ENCODE assay signal across 1 cellular context in the genomic region with DNA sequence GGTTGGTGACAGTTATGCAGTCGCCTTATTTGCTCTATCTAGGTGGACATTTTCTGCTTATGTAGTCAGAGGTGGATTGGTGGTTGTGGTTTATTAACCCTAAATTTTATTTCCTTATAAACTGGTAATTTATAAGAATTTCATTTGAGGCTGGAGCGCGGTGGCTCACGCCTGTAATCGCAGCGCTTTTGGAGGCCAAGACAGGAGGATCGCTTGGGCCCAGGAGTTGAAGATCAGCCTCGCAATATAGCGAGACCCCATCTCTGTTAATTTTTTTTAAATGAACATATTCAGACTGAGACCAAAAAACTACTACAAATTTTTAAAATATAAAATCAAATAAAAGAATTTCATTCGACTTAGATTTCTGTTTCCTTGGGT.
TF ChIP-seq lines count a peak whose summit lies in the region.

No MANE protein-coding gene starts in this region.

TF ChIP-seq in GM23338, 12 proteins besides CTCF, POLR2A, EP300 and RAD21 (continued from another document):
- TF ChIP-seq, protein P1, sequence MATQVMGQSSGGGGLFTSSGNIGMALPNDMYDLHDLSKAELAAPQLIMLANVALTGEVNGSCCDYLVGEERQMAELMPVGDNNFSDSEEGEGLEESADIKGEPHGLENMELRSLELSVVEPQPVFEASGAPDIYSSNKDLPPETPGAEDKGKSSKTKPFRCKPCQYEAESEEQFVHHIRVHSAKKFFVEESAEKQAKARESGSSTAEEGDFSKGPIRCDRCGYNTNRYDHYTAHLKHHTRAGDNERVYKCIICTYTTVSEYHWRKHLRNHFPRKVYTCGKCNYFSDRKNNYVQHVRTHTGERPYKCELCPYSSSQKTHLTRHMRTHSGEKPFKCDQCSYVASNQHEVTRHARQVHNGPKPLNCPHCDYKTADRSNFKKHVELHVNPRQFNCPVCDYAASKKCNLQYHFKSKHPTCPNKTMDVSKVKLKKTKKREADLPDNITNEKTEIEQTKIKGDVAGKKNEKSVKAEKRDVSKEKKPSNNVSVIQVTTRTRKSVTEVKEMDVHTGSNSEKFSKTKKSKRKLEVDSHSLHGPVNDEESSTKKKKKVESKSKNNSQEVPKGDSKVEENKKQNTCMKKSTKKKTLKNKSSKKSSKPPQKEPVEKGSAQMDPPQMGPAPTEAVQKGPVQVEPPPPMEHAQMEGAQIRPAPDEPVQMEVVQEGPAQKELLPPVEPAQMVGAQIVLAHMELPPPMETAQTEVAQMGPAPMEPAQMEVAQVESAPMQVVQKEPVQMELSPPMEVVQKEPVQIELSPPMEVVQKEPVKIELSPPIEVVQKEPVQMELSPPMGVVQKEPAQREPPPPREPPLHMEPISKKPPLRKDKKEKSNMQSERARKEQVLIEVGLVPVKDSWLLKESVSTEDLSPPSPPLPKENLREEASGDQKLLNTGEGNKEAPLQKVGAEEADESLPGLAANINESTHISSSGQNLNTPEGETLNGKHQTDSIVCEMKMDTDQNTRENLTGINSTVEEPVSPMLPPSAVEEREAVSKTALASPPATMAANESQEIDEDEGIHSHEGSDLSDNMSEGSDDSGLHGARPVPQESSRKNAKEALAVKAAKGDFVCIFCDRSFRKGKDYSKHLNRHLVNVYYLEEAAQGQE (IDR thresholded peaks at IDR 0.05; ENCODE audit: unreplicated experiment), result no peak
- no peak for TF ChIP-seq EZH2 (IDR thresholded peaks at IDR 0.05; ENCODE audit: low read depth, unreplicated experiment)
- TF ChIP-seq CREB1 (CRISPR knock-in tag; IDR thresholded peaks at IDR 0.05; ENCODE audit: low read depth), result no peak
- TF ChIP-seq, protein P2, sequence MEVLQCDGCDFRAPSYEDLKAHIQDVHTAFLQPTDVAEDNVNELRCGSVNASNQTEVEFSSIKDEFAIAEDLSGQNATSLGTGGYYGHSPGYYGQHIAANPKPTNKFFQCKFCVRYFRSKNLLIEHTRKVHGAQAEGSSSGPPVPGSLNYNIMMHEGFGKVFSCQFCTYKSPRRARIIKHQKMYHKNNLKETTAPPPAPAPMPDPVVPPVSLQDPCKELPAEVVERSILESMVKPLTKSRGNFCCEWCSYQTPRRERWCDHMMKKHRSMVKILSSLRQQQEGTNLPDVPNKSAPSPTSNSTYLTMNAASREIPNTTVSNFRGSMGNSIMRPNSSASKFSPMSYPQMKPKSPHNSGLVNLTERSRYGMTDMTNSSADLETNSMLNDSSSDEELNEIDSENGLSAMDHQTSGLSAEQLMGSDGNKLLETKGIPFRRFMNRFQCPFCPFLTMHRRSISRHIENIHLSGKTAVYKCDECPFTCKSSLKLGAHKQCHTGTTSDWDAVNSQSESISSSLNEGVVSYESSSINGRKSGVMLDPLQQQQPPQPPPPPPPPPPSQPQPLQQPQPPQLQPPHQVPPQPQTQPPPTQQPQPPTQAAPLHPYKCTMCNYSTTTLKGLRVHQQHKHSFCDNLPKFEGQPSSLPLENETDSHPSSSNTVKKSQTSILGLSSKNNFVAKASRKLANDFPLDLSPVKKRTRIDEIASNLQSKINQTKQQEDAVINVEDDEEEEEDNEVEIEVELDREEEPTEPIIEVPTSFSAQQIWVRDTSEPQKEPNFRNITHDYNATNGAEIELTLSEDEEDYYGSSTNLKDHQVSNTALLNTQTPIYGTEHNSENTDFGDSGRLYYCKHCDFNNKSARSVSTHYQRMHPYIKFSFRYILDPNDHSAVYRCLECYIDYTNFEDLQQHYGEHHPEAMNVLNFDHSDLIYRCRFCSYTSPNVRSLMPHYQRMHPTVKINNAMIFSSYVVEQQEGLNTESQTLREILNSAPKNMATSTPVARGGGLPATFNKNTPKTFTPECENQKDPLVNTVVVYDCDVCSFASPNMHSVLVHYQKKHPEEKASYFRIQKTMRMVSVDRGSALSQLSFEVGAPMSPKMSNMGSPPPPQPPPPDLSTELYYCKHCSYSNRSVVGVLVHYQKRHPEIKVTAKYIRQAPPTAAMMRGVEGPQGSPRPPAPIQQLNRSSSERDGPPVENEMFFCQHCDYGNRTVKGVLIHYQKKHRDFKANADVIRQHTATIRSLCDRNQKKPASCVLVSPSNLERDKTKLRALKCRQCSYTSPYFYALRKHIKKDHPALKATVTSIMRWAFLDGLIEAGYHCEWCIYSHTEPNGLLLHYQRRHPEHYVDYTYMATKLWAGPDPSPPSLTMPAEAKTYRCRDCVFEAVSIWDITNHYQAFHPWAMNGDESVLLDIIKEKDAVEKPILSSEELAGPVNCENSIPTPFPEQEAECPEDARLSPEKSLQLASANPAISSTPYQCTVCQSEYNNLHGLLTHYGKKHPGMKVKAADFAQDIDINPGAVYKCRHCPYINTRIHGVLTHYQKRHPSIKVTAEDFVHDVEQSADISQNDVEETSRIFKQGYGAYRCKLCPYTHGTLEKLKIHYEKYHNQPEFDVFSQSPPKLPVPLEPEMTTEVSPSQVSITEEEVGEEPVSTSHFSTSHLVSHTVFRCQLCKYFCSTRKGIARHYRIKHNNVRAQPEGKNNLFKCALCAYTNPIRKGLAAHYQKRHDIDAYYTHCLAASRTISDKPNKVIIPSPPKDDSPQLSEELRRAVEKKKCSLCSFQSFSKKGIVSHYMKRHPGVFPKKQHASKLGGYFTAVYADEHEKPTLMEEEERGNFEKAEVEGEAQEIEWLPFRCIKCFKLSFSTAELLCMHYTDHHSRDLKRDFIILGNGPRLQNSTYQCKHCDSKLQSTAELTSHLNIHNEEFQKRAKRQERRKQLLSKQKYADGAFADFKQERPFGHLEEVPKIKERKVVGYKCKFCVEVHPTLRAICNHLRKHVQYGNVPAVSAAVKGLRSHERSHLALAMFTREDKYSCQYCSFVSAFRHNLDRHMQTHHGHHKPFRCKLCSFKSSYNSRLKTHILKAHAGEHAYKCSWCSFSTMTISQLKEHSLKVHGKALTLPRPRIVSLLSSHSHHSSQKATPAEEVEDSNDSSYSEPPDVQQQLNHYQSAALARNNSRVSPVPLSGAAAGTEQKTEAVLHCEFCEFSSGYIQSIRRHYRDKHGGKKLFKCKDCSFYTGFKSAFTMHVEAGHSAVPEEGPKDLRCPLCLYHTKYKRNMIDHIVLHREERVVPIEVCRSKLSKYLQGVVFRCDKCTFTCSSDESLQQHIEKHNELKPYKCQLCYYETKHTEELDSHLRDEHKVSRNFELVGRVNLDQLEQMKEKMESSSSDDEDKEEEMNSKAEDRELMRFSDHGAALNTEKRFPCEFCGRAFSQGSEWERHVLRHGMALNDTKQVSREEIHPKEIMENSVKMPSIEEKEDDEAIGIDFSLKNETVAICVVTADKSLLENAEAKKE (CRISPR knock-in tag; IDR thresholded peaks at IDR 0.05), result no peak
- TF ChIP-seq ZNF331 (CRISPR knock-in tag; IDR thresholded peaks at IDR 0.05; ENCODE audit: low read depth), result no peak
- TF ChIP-seq NANOG (IDR thresholded peaks at IDR 0.05; ENCODE audit: borderline replicate concordance), result no peak
- TF ChIP-seq POLR2AphosphoS5 (IDR thresholded peaks at IDR 0.05; ENCODE audit: low read depth), result no peak
- no peak for TF ChIP-seq STAT1 (IDR thresholded peaks at IDR 0.05; ENCODE audit: unreplicated experiment)
- TF ChIP-seq JUNB (IDR thresholded peaks at IDR 0.05; ENCODE audit: unreplicated experiment), result no peak
- TF ChIP-seq, protein P3, sequence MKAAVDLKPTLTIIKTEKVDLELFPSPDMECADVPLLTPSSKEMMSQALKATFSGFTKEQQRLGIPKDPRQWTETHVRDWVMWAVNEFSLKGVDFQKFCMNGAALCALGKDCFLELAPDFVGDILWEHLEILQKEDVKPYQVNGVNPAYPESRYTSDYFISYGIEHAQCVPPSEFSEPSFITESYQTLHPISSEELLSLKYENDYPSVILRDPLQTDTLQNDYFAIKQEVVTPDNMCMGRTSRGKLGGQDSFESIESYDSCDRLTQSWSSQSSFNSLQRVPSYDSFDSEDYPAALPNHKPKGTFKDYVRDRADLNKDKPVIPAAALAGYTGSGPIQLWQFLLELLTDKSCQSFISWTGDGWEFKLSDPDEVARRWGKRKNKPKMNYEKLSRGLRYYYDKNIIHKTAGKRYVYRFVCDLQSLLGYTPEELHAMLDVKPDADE (IDR thresholded peaks at IDR 0.05), result no peak
